In genomic region chr7:116211913-116212596, GRCh38 we compare ENCODE assay signal across 8 cellular contexts. TPM values are rescaled to one million over a fixed set of nuclear protein-coding genes. Genes with fewer than 3 reads are reported as not detected.
DNase-seq lines count a peak whose midpoint lies in the region; ATAC-seq and TF ChIP-seq lines count a peak whose summit lies in the region.

No MANE protein-coding gene starts in this region.

- TF ChIP-seq EP300 in suprapubic skin (IDR thresholded peaks at IDR 0.05): no peak

- peak overlapping the region; percentile 96 for H3K27ac ChIP-seq in suprapubic skin

- H3K27ac Mint-ChIP-seq in activated CD4-positive, alpha-beta T cell treated with anti-CD3 and anti-CD28 coated beads, Interleukin-2, amount 10 ng/mL, durations not matched to agents 24 days and 14 days: peak overlapping the region; percentile 94
- H3K27ac Mint-ChIP-seq in activated CD8-positive, alpha-beta T cell treated with anti-CD3 and anti-CD28 coated beads, Interleukin-2, amount 10 ng/mL, durations not matched to agents 7 days and 5 days: peak overlapping the region; percentile 97

- peaks cover 38% of the 10 kb centered on the region for H3K4me1 ChIP-seq in suprapubic skin

- H3K4me3 ChIP-seq in suprapubic skin: peak overlapping the region; percentile 78

- H3K27me3 ChIP-seq in suprapubic skin: no peaks in the 10 kb centered on the region

- H3K27me3 Mint-ChIP-seq in activated CD4-positive, alpha-beta T cell treated with anti-CD3 and anti-CD28 coated beads, Interleukin-2, amount 10 ng/mL, durations not matched to agents 24 days and 14 days: no peaks in the 10 kb centered on the region
- peaks cover 2% of the 10 kb centered on the region for H3K27me3 Mint-ChIP-seq in activated CD8-positive, alpha-beta T cell treated with anti-CD3 and anti-CD28 coated beads, Interleukin-2, amount 10 ng/mL, durations not matched to agents 7 days and 5 days (ENCODE audit: low read depth)

- no peak for TF ChIP-seq CTCF in suprapubic skin (IDR thresholded peaks at IDR 0.05)

- peaks cover 15% of the 10 kb centered on the region for H3K36me3 Mint-ChIP-seq in activated CD4-positive, alpha-beta T cell treated with anti-CD3 and anti-CD28 coated beads, Interleukin-2, amount 10 ng/mL, durations not matched to agents 24 days and 14 days (ENCODE audit: low read depth)
- H3K36me3 Mint-ChIP-seq in activated CD8-positive, alpha-beta T cell treated with anti-CD3 and anti-CD28 coated beads, Interleukin-2, amount 10 ng/mL, durations not matched to agents 7 days and 5 days (ENCODE audit: low read depth): peaks cover 31% of the 10 kb centered on the region

- H3K4me3 Mint-ChIP-seq in activated CD4-positive, alpha-beta T cell treated with anti-CD3 and anti-CD28 coated beads, Interleukin-2, amount 10 ng/mL, durations not matched to agents 24 days and 14 days: peak overlapping the region; percentile 92
- H3K4me3 Mint-ChIP-seq in activated CD8-positive, alpha-beta T cell treated with anti-CD3 and anti-CD28 coated beads, Interleukin-2, amount 10 ng/mL, durations not matched to agents 7 days and 5 days: peak overlapping the region; percentile 95

- peaks cover 3% of the 10 kb centered on the region for H3K9me3 Mint-ChIP-seq in activated CD4-positive, alpha-beta T cell treated with anti-CD3 and anti-CD28 coated beads, Interleukin-2, amount 10 ng/mL, durations not matched to agents 24 days and 14 days
- H3K9me3 Mint-ChIP-seq in activated CD8-positive, alpha-beta T cell treated with anti-CD3 and anti-CD28 coated beads, Interleukin-2, amount 10 ng/mL, durations not matched to agents 7 days and 5 days (ENCODE audit: insufficient read depth): no peaks in the 10 kb centered on the region

- POLR2A ChIA-PET in activated CD8-positive, alpha-beta T cell treated with anti-CD3 and anti-CD28 coated beads, Interleukin-2, amount 10 ng/mL, durations not matched to agents 7 days and 5 days (lab: Charles Lee): interaction anchor here (0.6 to 3.0 kb wide), 4 partner anchors 24 to 69 kb away, joined by 3 to 10 read pairs (median 6); no protein-coding TSS in a partner anchor

- no peak for TF ChIP-seq POLR2A in suprapubic skin (IDR thresholded peaks at IDR 0.05)

- no peak for ATAC-seq in activated CD8-positive, alpha-beta T cell treated with anti-CD3 and anti-CD28 coated beads, Interleukin-2, amount 10 ng/mL, durations not matched to agents 7 days and 5 days

- no peaks in the 10 kb centered on the region for H3K9me3 ChIP-seq in suprapubic skin

- peaks cover 45% of the 10 kb centered on the region for H3K4me1 Mint-ChIP-seq in activated CD4-positive, alpha-beta T cell treated with anti-CD3 and anti-CD28 coated beads, Interleukin-2, amount 10 ng/mL, durations not matched to agents 24 days and 14 days
- H3K4me1 Mint-ChIP-seq in activated CD8-positive, alpha-beta T cell treated with anti-CD3 and anti-CD28 coated beads, Interleukin-2, amount 10 ng/mL, durations not matched to agents 7 days and 5 days (ENCODE audit: low read depth): peaks cover 52% of the 10 kb centered on the region

- DNase-seq in activated CD4-positive, alpha-beta T cell treated with anti-CD3 and anti-CD28 coated beads, Interleukin-2, amount 10 ng/mL, durations not matched to agents 24 days and 14 days: no peak
- DNase-seq in activated CD4-positive, alpha-beta T cell treated with anti-CD3 and anti-CD28 coated beads, Interleukin-2, amount 50 U/mL, for 1 hour: no peak
- no peak for DNase-seq in activated CD8-positive, alpha-beta T cell treated with anti-CD3 and anti-CD28 coated beads, Interleukin-2, amount 10 ng/mL, durations not matched to agents 7 days and 5 days
- peak; percentile 71 for DNase-seq in iris pigment epithelial cell (ENCODE audit: low read depth)
- DNase-seq in suprapubic skin (ENCODE audit: low spot score in 2 of 2): no peak
- DNase-seq in NCI-H2081 treated with DMSO at 0.1 percent for 48 hours (lab: John Stamatoyannopoulos, UW): no peak
- no peak for DNase-seq in OCI-M2 (lab: John Stamatoyannopoulos, UW; ENCODE audit: unreplicated experiment)
- no peak for DNase-seq in epidermal melanocyte (ENCODE audit: insufficient read length, low spot score)

- intact Hi-C loops in activated CD4-positive, alpha-beta T cell treated with anti-CD3 and anti-CD28 coated beads, Interleukin-2, amount 10 ng/mL, durations not matched to agents 24 days and 14 days (cut with micrococcal nuclease): loop anchor here (2.0 to 10.0 kb wide), 7 partner anchors 13 to 1970 kb away; partner anchors contain the start of genes CAPZA2, LSM8 and MDFIC

- CTCF ChIA-PET in activated CD8-positive, alpha-beta T cell treated with anti-CD3 and anti-CD28 coated beads, Interleukin-2, amount 10 ng/mL, durations not matched to agents 7 days and 5 days (lab: Charles Lee): interaction anchor here (0.8 to 5.0 kb wide), 9 partner anchors 14 to 377 kb away, joined by 3 to 37 read pairs (median 4); no protein-coding TSS in a partner anchor

- H3K36me3 ChIP-seq in suprapubic skin: no peaks in the 10 kb centered on the region

- 67% methylated on average over 7 of the region's 7 CpGs for WGBS in suprapubic skin

RNA-seq across cellular contexts. Expression of gene TES, which starts 1.7 kb away (rescaled TPM):
- total RNA-seq in activated CD4-positive, alpha-beta T cell treated with anti-CD3 and anti-CD28 coated beads, Interleukin-2, amount 10 ng/mL, durations not matched to agents 24 days and 14 days: 41.2 and 47.1 TPM in 2 replicates
- 100 to 1,000 TPM; 110 to 112 TPM for total RNA-seq in activated CD8-positive, alpha-beta T cell treated with anti-CD3 and anti-CD28 coated beads, Interleukin-2, amount 10 ng/mL, durations not matched to agents 7 days and 5 days
- 10 to 100 TPM; 44.3 to 66.0 (median 57.5) TPM for total RNA-seq in suprapubic skin
